In genomic region chr10:80503584-80504157, GRCh38 we compare ENCODE assay signal across 10 cellular contexts. TPM values are rescaled to one million over a fixed set of nuclear protein-coding genes. Genes with fewer than 3 reads are reported as not detected.
DNase-seq lines count a peak whose midpoint lies in the region; TF ChIP-seq lines count a peak whose summit lies in the region.
"Had no signal": no experiment of that assay in that cellular context is flagged by ENCODE, and none has a peak within 500 bp of the region (broad histone marks: within the 10 kb centered on the region; RNA-seq: fewer than 3 reads in every experiment).

No MANE protein-coding gene starts in this region.

- no peaks in the 10 kb centered on the region for H3K9me3 Mint-ChIP-seq in activated naive CD4-positive, alpha-beta T cell treated with anti-CD3 and anti-CD28 coated beads for 36 hours

- H3K14ac ChIP-seq in mesenchymal stem cell (ENCODE audit: low read length in 2 of 2), result no peak overlapping the region

- no peak overlapping the region for H2BK5ac ChIP-seq in mesenchymal stem cell (ENCODE audit: low read depth, low read length, poor library complexity, severe bottlenecking)

- H3K4me1 ChIP-seq in ascending aorta, result peaks cover 3 to 30% of the 10 kb centered on the region in 2 donors
- H3K4me1 ChIP-seq in mesenchymal stem cell (ENCODE audit: control insufficient read depth, insufficient read depth, low read depth, low read length), result peaks cover 74% of the 10 kb centered on the region
- H3K4me1 ChIP-seq in tibial nerve, result peaks cover 5 to 97% (median 75%) of the 10 kb centered on the region in 4 donors

- H2BK120ac ChIP-seq in mesenchymal stem cell (ENCODE audit: low read depth, low read length), result no peak overlapping the region

- H3K27ac ChIP-seq in ascending aorta, result peak overlapping the region; percentile 1 to 48
- H3K27ac ChIP-seq in mesenchymal stem cell (ENCODE audit: low read length, poor library complexity, severe bottlenecking), result peak overlapping the region; percentile 99
- peak overlapping the region in 3 of 4 donors; percentile 62 to 96 (median 86) for H3K27ac ChIP-seq in tibial nerve

- no peaks in the 10 kb centered on the region for H3K27me3 ChIP-seq in ascending aorta
- no peaks in the 10 kb centered on the region for H3K27me3 ChIP-seq in mesenchymal stem cell (ENCODE audit: control insufficient read depth in 1 of 2, insufficient read depth in 1 of 2, low read length in 2 of 2)
- H3K27me3 ChIP-seq in tibial nerve, result no peaks in the 10 kb centered on the region

- peaks cover 6 to 9% of the 10 kb centered on the region in 2 donors for H3K36me3 ChIP-seq in ascending aorta
- peaks cover 15 to 37% of the 10 kb centered on the region in 2 experiments for H3K36me3 ChIP-seq in mesenchymal stem cell (ENCODE audit: control insufficient read depth in 1 of 2, insufficient read depth in 2 of 2, low read depth in 1 of 2, low read length in 2 of 2)
- H3K36me3 ChIP-seq in tibial nerve, result peaks cover 0 to 21% (median 8%) of the 10 kb centered on the region in 3 donors

- no peak overlapping the region for H3K4me3 ChIP-seq in ascending aorta
- H3K4me3 ChIP-seq in mesenchymal stem cell (ENCODE audit: insufficient read depth in 1 of 2, low read depth in 1 of 2, low read length in 2 of 2), result no peak overlapping the region
- H3K4me3 ChIP-seq in tibial nerve, result no peak overlapping the region

- H3K9ac ChIP-seq in mesenchymal stem cell (ENCODE audit: low read length), result peak overlapping the region; percentile 32

- H3K9me3 ChIP-seq in ascending aorta (no peaks in the 10 kb centered on the region), mesenchymal stem cell (ENCODE audit: control insufficient read depth, low read length) (no peaks in the 10 kb centered on the region), tibial nerve (no peaks in the 10 kb centered on the region)

- H3K4me2 ChIP-seq in mesenchymal stem cell (ENCODE audit: low read length, poor library complexity, severe bottlenecking), result no peak overlapping the region

- H3K4ac ChIP-seq in mesenchymal stem cell (ENCODE audit: low read depth in 1 of 2, low read length in 2 of 2), result peak overlapping the region in 1 of 2 experiments; percentile 33

- peak overlapping the region; percentile 76 for H4K91ac ChIP-seq in mesenchymal stem cell (ENCODE audit: low read length)

- H2AFZ ChIP-seq in mesenchymal stem cell (ENCODE audit: low read depth, low read length), result no peak overlapping the region

- peak overlapping the region in 1 of 2 experiments; percentile 58 for H3K18ac ChIP-seq in mesenchymal stem cell (ENCODE audit: low read depth in 1 of 2, low read length in 2 of 2)

- peak overlapping the region; percentile 78 for H2AK5ac ChIP-seq in mesenchymal stem cell (ENCODE audit: low read length, severe bottlenecking)

- TF ChIP-seq CTCF in ascending aorta (IDR thresholded peaks at IDR 0.05), result no peak
- no peak for TF ChIP-seq CTCF in tibial nerve (IDR thresholded peaks at IDR 0.05)

- H3K27me3 Mint-ChIP-seq in activated naive CD4-positive, alpha-beta T cell treated with anti-CD3 and anti-CD28 coated beads for 36 hours (ENCODE audit: low read depth), result no peaks in the 10 kb centered on the region

- intact Hi-C loops in activated naive CD4-positive, alpha-beta T cell treated with anti-CD3 and anti-CD28 coated beads for 36 hours (cut with micrococcal nuclease), result no loop called here
- intact Hi-C loops in ascending aorta (cut with DNase I), result loop anchor here (2.0 kb wide), 1 partner anchor 49 kb away; the partner anchor contains the start of gene TSPAN14

- peaks cover 13% of the 10 kb centered on the region for H3K36me3 Mint-ChIP-seq in activated naive CD4-positive, alpha-beta T cell treated with anti-CD3 and anti-CD28 coated beads for 36 hours (ENCODE audit: low read depth)

- H2BK15ac ChIP-seq in mesenchymal stem cell (ENCODE audit: low read depth, poor library complexity, severe bottlenecking), result no peak overlapping the region

- peaks cover 70% of the 10 kb centered on the region for H3K4me1 Mint-ChIP-seq in activated naive CD4-positive, alpha-beta T cell treated with anti-CD3 and anti-CD28 coated beads for 36 hours (ENCODE audit: low read depth)

- no peak overlapping the region for H3K23ac ChIP-seq in mesenchymal stem cell (ENCODE audit: low read length in 2 of 2)

- DNase-seq in activated naive CD4-positive, alpha-beta T cell treated with anti-CD3 and anti-CD28 coated beads for 36 hours, result no peak
- no peak for DNase-seq in activated naive CD4-positive, alpha-beta T cell (lab: John Stamatoyannopoulos, UW)
- DNase-seq in ascending aorta (ENCODE audit: low spot score in 2 of 2) (no peak), mesenchymal stem cell (no peak), tibial nerve (ENCODE audit: low spot score in 2 of 2) (no peak), NCI-H1092 (lab: John Stamatoyannopoulos, UW) (no peak), COLO668 (lab: John Stamatoyannopoulos, UW; ENCODE audit: unreplicated experiment) (no peak), hepatic stellate cell (ENCODE audit: low spot score) (no peak)
- DNase-seq: activated gamma-delta T cell treated with Interleukin-2 at 50 U/mL for 16 hours, NCI-H146 had no signal

- no peak overlapping the region for H3K4me3 Mint-ChIP-seq in activated naive CD4-positive, alpha-beta T cell treated with anti-CD3 and anti-CD28 coated beads for 36 hours

- WGBS in mesenchymal stem cell, result 81% methylated on average over 6 of the region's 7 CpGs
- 67 to 73% methylated on average over 7 of the region's 7 CpGs for WGBS in tibial nerve, 2 donors

- peak overlapping the region; percentile 97 for H3K27ac Mint-ChIP-seq in activated naive CD4-positive, alpha-beta T cell treated with anti-CD3 and anti-CD28 coated beads for 36 hours

- TF ChIP-seq POLR2A in tibial nerve (IDR thresholded peaks at IDR 0.05), result no peak

- no peaks in the 10 kb centered on the region for H3K79me1 ChIP-seq in mesenchymal stem cell (replicated peaks; ENCODE audit: low read length, poor library complexity, severe bottlenecking)

- H4K8ac ChIP-seq in mesenchymal stem cell (ENCODE audit: low read length), result no peak overlapping the region

- CTCF ChIA-PET in activated naive CD4-positive, alpha-beta T cell treated with anti-CD3 and anti-CD28 coated beads for 36 hours (lab: Charles Lee), result interaction anchor here (2.3 to 21.2 kb wide), 6 partner anchors 15 to 126 kb away, joined by 9 to 916 read pairs (median 94); partner anchors contain the start of genes PRXL2A and TSPAN14

- no peak for TF ChIP-seq EP300 in tibial nerve (IDR thresholded peaks at IDR 0.05)

- peak overlapping the region in 1 of 2 experiments; percentile 53 for H2BK12ac ChIP-seq in mesenchymal stem cell (ENCODE audit: low read length in 2 of 2)

RNA-seq across cellular contexts. Expression of gene SH2D4B, which starts 34.0 kb away (rescaled TPM):
- under 1 TPM; 0.05 to 0.10 TPM for total RNA-seq in activated naive CD4-positive, alpha-beta T cell treated with anti-CD3 and anti-CD28 coated beads for 36 hours
- not detected for total RNA-seq in ascending aorta
- polyA plus RNA-seq in mesenchymal stem cell (2013, experiment 1 of 2), result not detected
- 0.01 TPM for polyA plus RNA-seq in mesenchymal stem cell (2013, experiment 2 of 2)
- not detected for total RNA-seq in tibial nerve

RNA-seq across cellular contexts. Expression of gene TSPAN14, which starts 49.6 kb away (rescaled TPM):
- total RNA-seq in activated naive CD4-positive, alpha-beta T cell treated with anti-CD3 and anti-CD28 coated beads for 36 hours, result 10 to 100 TPM; 33.5 to 35.5 TPM
- total RNA-seq in ascending aorta (161 TPM), tibial nerve (100 to 1,000 TPM; 123 to 163 (median 150) TPM)
- polyA plus RNA-seq in mesenchymal stem cell (2013, experiment 1 of 2), result 42.9 TPM
- polyA plus RNA-seq in mesenchymal stem cell (2013, experiment 2 of 2), result 44.5 TPM

Comparison
In these comparisons a context has a peak if more than half of its experiments do, and no peak if none do; other contexts are left out.
1. H3K27ac ChIP-seq: peak in every context shown above with its lines; median percentile 99 in mesenchymal stem cell; 86 in tibial nerve; 24 in ascending aorta.